ENCODE assay signal across 8 cellular contexts in the genomic region with DNA sequence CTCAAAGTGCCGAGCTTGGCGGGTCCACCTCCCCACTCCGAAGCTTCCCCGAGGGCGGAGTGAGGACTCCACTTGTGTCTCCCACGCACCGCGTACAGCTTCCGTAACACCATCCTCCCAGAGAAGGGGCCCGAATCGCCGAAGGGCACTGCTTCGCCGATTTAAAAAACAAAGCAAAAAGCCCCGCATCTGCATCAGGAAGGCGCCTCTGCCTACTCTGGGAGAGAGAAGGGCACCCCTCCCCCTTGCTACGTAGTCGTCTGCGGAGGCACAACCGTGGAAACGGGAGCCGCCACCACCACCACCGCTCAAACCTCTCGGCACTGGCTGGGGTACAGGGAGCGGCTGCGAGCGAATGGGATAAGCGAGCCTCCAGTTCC. TPM values are rescaled to one million over a fixed set of nuclear protein-coding genes. Genes with fewer than 3 reads are reported as not detected.
DNase-seq lines count a peak whose midpoint lies in the region; ATAC-seq and TF ChIP-seq lines count a peak whose summit lies in the region.

No MANE protein-coding gene starts in this region.

- peak overlapping the region; percentile 97 for H3K4me3 Mint-ChIP-seq in progenitor cell of endocrine pancreas (ENCODE audit: low read depth)

- TF ChIP-seq CTCF in AG09309 (IDR thresholded peaks at IDR 0.05; ENCODE audit: control insufficient read depth, insufficient read depth, low read depth, low read length, missing control alignments) (no peak), Peyer's patch (IDR thresholded peaks at IDR 0.05) (no peak), progenitor cell of endocrine pancreas (IDR thresholded peaks at IDR 0.05; ENCODE audit: unreplicated experiment) (no peak), upper lobe of right lung (IDR thresholded peaks at IDR 0.05) (no peak)

- H3K27me3 ChIP-seq in Peyer's patch (no peaks in the 10 kb centered on the region), upper lobe of right lung (no peaks in the 10 kb centered on the region)

- H3K4me1 ChIP-seq in Peyer's patch: peaks cover 0 to 38% (median 7%) of the 10 kb centered on the region in 4 donors
- H3K4me1 ChIP-seq in upper lobe of right lung: peaks cover 25% of the 10 kb centered on the region

- no peak for TF ChIP-seq POLR2A in Peyer's patch (IDR thresholded peaks at IDR 0.05)

- H3K27ac Mint-ChIP-seq in progenitor cell of endocrine pancreas: peak overlapping the region; percentile 96

- H3K4me3 ChIP-seq in AG09309 (ENCODE audit: control insufficient read depth, low read depth, low read length): peak overlapping the region; percentile 55
- peak overlapping the region; percentile 84 to 100 (median 95) for H3K4me3 ChIP-seq in Peyer's patch
- H3K4me3 ChIP-seq in upper lobe of right lung: peak overlapping the region; percentile 95

- peaks cover 32% of the 10 kb centered on the region for H3K4me1 Mint-ChIP-seq in progenitor cell of endocrine pancreas (ENCODE audit: low read depth)

- peaks cover 14% of the 10 kb centered on the region for H3K36me3 Mint-ChIP-seq in progenitor cell of endocrine pancreas (ENCODE audit: insufficient read depth)

- H3K9me3 Mint-ChIP-seq in progenitor cell of endocrine pancreas (ENCODE audit: low read depth): no peaks in the 10 kb centered on the region

- intact Hi-C loops in upper lobe of right lung (cut with DNase I): no loop called here

- peak; percentile 20 for ATAC-seq in GM18873 (IDR thresholded peaks at IDR 0.05; ENCODE audit: low FRiP score, unreplicated experiment)
- ATAC-seq in HG03175 (IDR thresholded peaks at IDR 0.05; ENCODE audit: unreplicated experiment): peak; percentile 25
- ATAC-seq in upper lobe of right lung: peak; percentile 57

- peak overlapping the region; percentile 83 to 98 (median 92) for H3K27ac ChIP-seq in Peyer's patch
- H3K27ac ChIP-seq in upper lobe of right lung: peak overlapping the region; percentile 98

- peaks cover 0 to 31% (median 0%) of the 10 kb centered on the region in 3 donors for H3K36me3 ChIP-seq in Peyer's patch
- H3K36me3 ChIP-seq in upper lobe of right lung: peaks cover 26% of the 10 kb centered on the region

- H3K27me3 Mint-ChIP-seq in progenitor cell of endocrine pancreas: no peaks in the 10 kb centered on the region

- H3K9me3 ChIP-seq in Peyer's patch (no peaks in the 10 kb centered on the region), upper lobe of right lung (no peaks in the 10 kb centered on the region)

- DNase-seq in AG09309 (ENCODE audit: low read depth): peak; percentile 2
- DNase-seq in Peyer's patch: peak in 2 of 3 donors; percentile 46 to 70
- peak; percentile 87 for DNase-seq in activated effector memory CD4-positive, alpha-beta T cell treated with anti-CD3 and anti-CD28 coated beads, Interleukin-2, amount 50 U/mL, for 16 hours
- peak; percentile 37 for DNase-seq in glomerular visceral epithelial cell (ENCODE audit: extremely low spot score)
- no peak for DNase-seq in progenitor cell of endocrine pancreas (ENCODE audit: low spot score, unreplicated experiment)
- peak; percentile 81 for DNase-seq in upper lobe of right lung

RNA-seq across cellular contexts. Expression of a gene that starts 0.5 kb away (rescaled TPM):
- total RNA-seq in Peyer's patch (10 to 100 TPM; 21.7 to 61.1 (median 31.8) TPM), progenitor cell of endocrine pancreas (79.9 and 84.9 TPM in 2 replicates), upper lobe of right lung (54.7 TPM)

RNA-seq across cellular contexts. Expression of a gene that starts 26.8 kb away (rescaled TPM):
- 100 to 1,000 TPM in 1 of 4 donors, 10 to 100 TPM in 2, 1 to 10 TPM in 1; 5.0 to 212 (median 44.5) TPM for total RNA-seq in Peyer's patch
- 4.7 and 6.0 TPM in 2 replicates for total RNA-seq in progenitor cell of endocrine pancreas
- total RNA-seq in upper lobe of right lung: 3.6 TPM
